ENCODE assay signal across 2 cellular contexts in the genomic region with DNA sequence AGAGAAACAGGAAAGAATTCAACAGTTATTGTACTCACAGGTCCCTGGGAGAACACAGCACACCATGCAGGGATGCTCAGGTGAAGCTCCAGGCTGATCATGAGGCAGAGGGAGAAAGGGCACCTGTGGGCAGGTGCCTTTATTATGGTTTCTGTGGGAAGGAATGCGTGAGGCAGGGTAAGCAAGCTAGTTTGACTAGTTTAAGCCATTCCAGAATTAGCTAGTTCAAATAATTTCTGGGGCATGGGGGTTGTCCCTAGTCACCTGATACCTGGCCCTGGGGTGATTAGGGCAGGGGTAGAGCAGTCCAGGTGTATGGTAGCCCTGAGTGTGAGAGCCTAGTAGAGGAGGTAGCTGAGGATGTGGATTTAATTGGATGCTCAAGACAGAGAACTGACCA.
TF ChIP-seq lines count a peak whose summit lies in the region.

No MANE protein-coding gene starts in this region.

TF ChIP-seq in GM23338, 12 proteins besides CTCF, POLR2A, EP300 and RAD21 (continues in another document):
- TF ChIP-seq POLR2AphosphoS5 (IDR thresholded peaks at IDR 0.05; ENCODE audit: low read depth) (no peak), NANOG (IDR thresholded peaks at IDR 0.05; ENCODE audit: borderline replicate concordance) (no peak), STAT1 (IDR thresholded peaks at IDR 0.05; ENCODE audit: unreplicated experiment) (no peak), EZH2 (IDR thresholded peaks at IDR 0.05; ENCODE audit: low read depth, unreplicated experiment) (no peak), ZNF331 (CRISPR knock-in tag; IDR thresholded peaks at IDR 0.05; ENCODE audit: low read depth) (no peak), EZH2phosphoT487 (IDR thresholded peaks at IDR 0.05; ENCODE audit: unreplicated experiment) (no peak), CREB1 (CRISPR knock-in tag; IDR thresholded peaks at IDR 0.05; ENCODE audit: low read depth) (no peak)
- TF ChIP-seq, protein P1, sequence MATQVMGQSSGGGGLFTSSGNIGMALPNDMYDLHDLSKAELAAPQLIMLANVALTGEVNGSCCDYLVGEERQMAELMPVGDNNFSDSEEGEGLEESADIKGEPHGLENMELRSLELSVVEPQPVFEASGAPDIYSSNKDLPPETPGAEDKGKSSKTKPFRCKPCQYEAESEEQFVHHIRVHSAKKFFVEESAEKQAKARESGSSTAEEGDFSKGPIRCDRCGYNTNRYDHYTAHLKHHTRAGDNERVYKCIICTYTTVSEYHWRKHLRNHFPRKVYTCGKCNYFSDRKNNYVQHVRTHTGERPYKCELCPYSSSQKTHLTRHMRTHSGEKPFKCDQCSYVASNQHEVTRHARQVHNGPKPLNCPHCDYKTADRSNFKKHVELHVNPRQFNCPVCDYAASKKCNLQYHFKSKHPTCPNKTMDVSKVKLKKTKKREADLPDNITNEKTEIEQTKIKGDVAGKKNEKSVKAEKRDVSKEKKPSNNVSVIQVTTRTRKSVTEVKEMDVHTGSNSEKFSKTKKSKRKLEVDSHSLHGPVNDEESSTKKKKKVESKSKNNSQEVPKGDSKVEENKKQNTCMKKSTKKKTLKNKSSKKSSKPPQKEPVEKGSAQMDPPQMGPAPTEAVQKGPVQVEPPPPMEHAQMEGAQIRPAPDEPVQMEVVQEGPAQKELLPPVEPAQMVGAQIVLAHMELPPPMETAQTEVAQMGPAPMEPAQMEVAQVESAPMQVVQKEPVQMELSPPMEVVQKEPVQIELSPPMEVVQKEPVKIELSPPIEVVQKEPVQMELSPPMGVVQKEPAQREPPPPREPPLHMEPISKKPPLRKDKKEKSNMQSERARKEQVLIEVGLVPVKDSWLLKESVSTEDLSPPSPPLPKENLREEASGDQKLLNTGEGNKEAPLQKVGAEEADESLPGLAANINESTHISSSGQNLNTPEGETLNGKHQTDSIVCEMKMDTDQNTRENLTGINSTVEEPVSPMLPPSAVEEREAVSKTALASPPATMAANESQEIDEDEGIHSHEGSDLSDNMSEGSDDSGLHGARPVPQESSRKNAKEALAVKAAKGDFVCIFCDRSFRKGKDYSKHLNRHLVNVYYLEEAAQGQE (IDR thresholded peaks at IDR 0.05; ENCODE audit: unreplicated experiment) = no peak
- TF ChIP-seq, protein P2, sequence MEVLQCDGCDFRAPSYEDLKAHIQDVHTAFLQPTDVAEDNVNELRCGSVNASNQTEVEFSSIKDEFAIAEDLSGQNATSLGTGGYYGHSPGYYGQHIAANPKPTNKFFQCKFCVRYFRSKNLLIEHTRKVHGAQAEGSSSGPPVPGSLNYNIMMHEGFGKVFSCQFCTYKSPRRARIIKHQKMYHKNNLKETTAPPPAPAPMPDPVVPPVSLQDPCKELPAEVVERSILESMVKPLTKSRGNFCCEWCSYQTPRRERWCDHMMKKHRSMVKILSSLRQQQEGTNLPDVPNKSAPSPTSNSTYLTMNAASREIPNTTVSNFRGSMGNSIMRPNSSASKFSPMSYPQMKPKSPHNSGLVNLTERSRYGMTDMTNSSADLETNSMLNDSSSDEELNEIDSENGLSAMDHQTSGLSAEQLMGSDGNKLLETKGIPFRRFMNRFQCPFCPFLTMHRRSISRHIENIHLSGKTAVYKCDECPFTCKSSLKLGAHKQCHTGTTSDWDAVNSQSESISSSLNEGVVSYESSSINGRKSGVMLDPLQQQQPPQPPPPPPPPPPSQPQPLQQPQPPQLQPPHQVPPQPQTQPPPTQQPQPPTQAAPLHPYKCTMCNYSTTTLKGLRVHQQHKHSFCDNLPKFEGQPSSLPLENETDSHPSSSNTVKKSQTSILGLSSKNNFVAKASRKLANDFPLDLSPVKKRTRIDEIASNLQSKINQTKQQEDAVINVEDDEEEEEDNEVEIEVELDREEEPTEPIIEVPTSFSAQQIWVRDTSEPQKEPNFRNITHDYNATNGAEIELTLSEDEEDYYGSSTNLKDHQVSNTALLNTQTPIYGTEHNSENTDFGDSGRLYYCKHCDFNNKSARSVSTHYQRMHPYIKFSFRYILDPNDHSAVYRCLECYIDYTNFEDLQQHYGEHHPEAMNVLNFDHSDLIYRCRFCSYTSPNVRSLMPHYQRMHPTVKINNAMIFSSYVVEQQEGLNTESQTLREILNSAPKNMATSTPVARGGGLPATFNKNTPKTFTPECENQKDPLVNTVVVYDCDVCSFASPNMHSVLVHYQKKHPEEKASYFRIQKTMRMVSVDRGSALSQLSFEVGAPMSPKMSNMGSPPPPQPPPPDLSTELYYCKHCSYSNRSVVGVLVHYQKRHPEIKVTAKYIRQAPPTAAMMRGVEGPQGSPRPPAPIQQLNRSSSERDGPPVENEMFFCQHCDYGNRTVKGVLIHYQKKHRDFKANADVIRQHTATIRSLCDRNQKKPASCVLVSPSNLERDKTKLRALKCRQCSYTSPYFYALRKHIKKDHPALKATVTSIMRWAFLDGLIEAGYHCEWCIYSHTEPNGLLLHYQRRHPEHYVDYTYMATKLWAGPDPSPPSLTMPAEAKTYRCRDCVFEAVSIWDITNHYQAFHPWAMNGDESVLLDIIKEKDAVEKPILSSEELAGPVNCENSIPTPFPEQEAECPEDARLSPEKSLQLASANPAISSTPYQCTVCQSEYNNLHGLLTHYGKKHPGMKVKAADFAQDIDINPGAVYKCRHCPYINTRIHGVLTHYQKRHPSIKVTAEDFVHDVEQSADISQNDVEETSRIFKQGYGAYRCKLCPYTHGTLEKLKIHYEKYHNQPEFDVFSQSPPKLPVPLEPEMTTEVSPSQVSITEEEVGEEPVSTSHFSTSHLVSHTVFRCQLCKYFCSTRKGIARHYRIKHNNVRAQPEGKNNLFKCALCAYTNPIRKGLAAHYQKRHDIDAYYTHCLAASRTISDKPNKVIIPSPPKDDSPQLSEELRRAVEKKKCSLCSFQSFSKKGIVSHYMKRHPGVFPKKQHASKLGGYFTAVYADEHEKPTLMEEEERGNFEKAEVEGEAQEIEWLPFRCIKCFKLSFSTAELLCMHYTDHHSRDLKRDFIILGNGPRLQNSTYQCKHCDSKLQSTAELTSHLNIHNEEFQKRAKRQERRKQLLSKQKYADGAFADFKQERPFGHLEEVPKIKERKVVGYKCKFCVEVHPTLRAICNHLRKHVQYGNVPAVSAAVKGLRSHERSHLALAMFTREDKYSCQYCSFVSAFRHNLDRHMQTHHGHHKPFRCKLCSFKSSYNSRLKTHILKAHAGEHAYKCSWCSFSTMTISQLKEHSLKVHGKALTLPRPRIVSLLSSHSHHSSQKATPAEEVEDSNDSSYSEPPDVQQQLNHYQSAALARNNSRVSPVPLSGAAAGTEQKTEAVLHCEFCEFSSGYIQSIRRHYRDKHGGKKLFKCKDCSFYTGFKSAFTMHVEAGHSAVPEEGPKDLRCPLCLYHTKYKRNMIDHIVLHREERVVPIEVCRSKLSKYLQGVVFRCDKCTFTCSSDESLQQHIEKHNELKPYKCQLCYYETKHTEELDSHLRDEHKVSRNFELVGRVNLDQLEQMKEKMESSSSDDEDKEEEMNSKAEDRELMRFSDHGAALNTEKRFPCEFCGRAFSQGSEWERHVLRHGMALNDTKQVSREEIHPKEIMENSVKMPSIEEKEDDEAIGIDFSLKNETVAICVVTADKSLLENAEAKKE (CRISPR knock-in tag; IDR thresholded peaks at IDR 0.05) = no peak
- TF ChIP-seq, protein P3, sequence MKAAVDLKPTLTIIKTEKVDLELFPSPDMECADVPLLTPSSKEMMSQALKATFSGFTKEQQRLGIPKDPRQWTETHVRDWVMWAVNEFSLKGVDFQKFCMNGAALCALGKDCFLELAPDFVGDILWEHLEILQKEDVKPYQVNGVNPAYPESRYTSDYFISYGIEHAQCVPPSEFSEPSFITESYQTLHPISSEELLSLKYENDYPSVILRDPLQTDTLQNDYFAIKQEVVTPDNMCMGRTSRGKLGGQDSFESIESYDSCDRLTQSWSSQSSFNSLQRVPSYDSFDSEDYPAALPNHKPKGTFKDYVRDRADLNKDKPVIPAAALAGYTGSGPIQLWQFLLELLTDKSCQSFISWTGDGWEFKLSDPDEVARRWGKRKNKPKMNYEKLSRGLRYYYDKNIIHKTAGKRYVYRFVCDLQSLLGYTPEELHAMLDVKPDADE (IDR thresholded peaks at IDR 0.05) = no peak

TF ChIP-seq in H1, 55 proteins besides CTCF, POLR2A, EP300 and RAD21:
- TF ChIP-seq YY1 (IDR thresholded peaks at IDR 0.05; ENCODE audit: low read depth, low read length) = no peak
- TF ChIP-seq FOSL1 (IDR thresholded peaks at IDR 0.05; ENCODE audit: insufficient read depth, low read depth, low read length) = no peak
- TF ChIP-seq TCF12 (IDR thresholded peaks at IDR 0.05; ENCODE audit: low read depth, low read length) = 0 out of 2 replicates have a peak, but pooled peaks have one; percentile 33
- TF ChIP-seq SIN3A (conservative IDR thresholded peaks at IDR 0.05 in 1 of 2, IDR thresholded peaks at IDR 0.05 in 1 of 2; ENCODE audit: low read depth in 1 of 2, low read length in 2 of 2) = no peak
- TF ChIP-seq SIX5 (IDR thresholded peaks at IDR 0.05; ENCODE audit: low read depth, low read length) = no peak
- no peak for TF ChIP-seq SP1 (IDR thresholded peaks at IDR 0.05; ENCODE audit: low read depth, low read length)
